13 cellular contexts compared by ENCODE assay signal in genomic region chr6:98880486-98880885, GRCh38. TPM values are rescaled to one million over a fixed set of nuclear protein-coding genes. Genes with fewer than 3 reads are reported as not detected.
DNase-seq lines count a peak whose midpoint lies in the region; ATAC-seq and TF ChIP-seq lines count a peak whose summit lies in the region.
"Had no signal": no experiment of that assay in that cellular context is flagged by ENCODE, and none has a peak within 500 bp of the region (broad histone marks: within the 10 kb centered on the region; RNA-seq: fewer than 3 reads in every experiment).

No MANE protein-coding gene starts in this region.

- H3K36me3 Mint-ChIP-seq in nephron progenitor cell (ENCODE audit: low read depth) = peaks cover 17% of the 10 kb centered on the region

- H3K9me3 ChIP-seq in DND-41 (ENCODE audit: insufficient read depth, low read length, severe bottlenecking) = no peaks in the 10 kb centered on the region

- TF ChIP-seq CTCF in DND-41 (IDR thresholded peaks at IDR 0.05; ENCODE audit: borderline replicate concordance, extremely low read depth, low read length, poor library complexity, severe bottlenecking) = no peak
- no peak for TF ChIP-seq CTCF in lower leg skin (IDR thresholded peaks at IDR 0.05)
- no peak for TF ChIP-seq CTCF in nephron progenitor cell (IDR thresholded peaks at IDR 0.05)

- TF ChIP-seq POLR2A in lower leg skin (IDR thresholded peaks at IDR 0.05) = no peak

- H3K4me1 Mint-ChIP-seq in nephron progenitor cell = peaks cover 11% of the 10 kb centered on the region

- H3K27ac Mint-ChIP-seq in nephron progenitor cell = no peak overlapping the region
- H3K27ac Mint-ChIP-seq: natural killer cell treated with Interleukin-12 subunit alpha and Interleukin-12 subunit beta and Interleukin-15 and Interleukin-18, amount 100 ng/mL, for 72 hours had no signal

- DNase-seq in DND-41 (peak; percentile 28), HuH-7 (ENCODE audit: low spot score) (peak; percentile 6), NCI-H82 treated with DMSO at 0.1 percent for 48 hours (lab: John Stamatoyannopoulos, UW; ENCODE audit: unreplicated experiment) (no peak), lower leg skin (ENCODE audit: low spot score in 2 of 2) (no peak), nephron progenitor cell (no peak), H7 (no peak)
- DNase-seq: activated CD8-positive, alpha-beta memory T cell treated with anti-CD3 and anti-CD28 coated beads, Interleukin-2, amount 50 U/mL, for 48 hours; C1 segment of cervical spinal cord had no signal

- no peak overlapping the region for H3K27ac ChIP-seq in DND-41 (ENCODE audit: low read length)
- H3K27ac ChIP-seq: coronary artery had no signal

- intact Hi-C loops in lower leg skin (cut with DNase I; ENCODE audit: low total_unique reads) = no loop called here

- no peak overlapping the region for H3K4me3 ChIP-seq in DND-41 (ENCODE audit: low read depth in 1 of 2, low read length in 2 of 2)
- H3K4me3 ChIP-seq in lower leg skin (ENCODE audit: low read depth, poor library complexity, severe bottlenecking) = no peak overlapping the region
- H3K4me3 ChIP-seq in H7 (ENCODE audit: insufficient read depth, low read depth, low read length) = no peak overlapping the region
- H3K4me3 ChIP-seq: coronary artery had no signal

- H3K36me3 ChIP-seq in DND-41 (ENCODE audit: insufficient read depth, low read length) (peaks cover 32% of the 10 kb centered on the region), H7 (replicated peaks; ENCODE audit: control insufficient read depth, insufficient read depth, low read length) (no peaks in the 10 kb centered on the region)

- H3K9me3 Mint-ChIP-seq in nephron progenitor cell = no peaks in the 10 kb centered on the region
- H3K9me3 Mint-ChIP-seq: natural killer cell treated with Interleukin-12 subunit alpha and Interleukin-12 subunit beta and Interleukin-15 and Interleukin-18, amount 100 ng/mL, for 72 hours had no signal

- no peak overlapping the region for H3K4me3 Mint-ChIP-seq in nephron progenitor cell
- H3K4me3 Mint-ChIP-seq: natural killer cell treated with Interleukin-12 subunit alpha and Interleukin-12 subunit beta and Interleukin-15 and Interleukin-18, amount 100 ng/mL, for 72 hours had no signal

- peak; percentile 97 for ATAC-seq in DND-41 (ENCODE audit: insufficient read depth, low read depth)
- ATAC-seq in GM19043 (IDR thresholded peaks at IDR 0.05; ENCODE audit: low read depth, unreplicated experiment) = peak; percentile 92
- ATAC-seq in HG02840 (IDR thresholded peaks at IDR 0.05; ENCODE audit: low FRiP score, unreplicated experiment) = peak; percentile 86
- ATAC-seq: natural killer cell treated with Interleukin-12 subunit alpha and Interleukin-12 subunit beta and Interleukin-15 and Interleukin-18, amount 100 ng/mL, for 72 hours; SK-N-SH treated with all-trans-retinoic acid at 6 μM for 48 hours had no signal

- no peak overlapping the region for H3K4me2 ChIP-seq in DND-41 (ENCODE audit: insufficient read depth, low read length)

- H3K27me3 ChIP-seq in DND-41 (ENCODE audit: insufficient read depth, low read length, poor library complexity) (no peaks in the 10 kb centered on the region), H7 (ENCODE audit: control insufficient read depth, insufficient read depth, low read length) (no peaks in the 10 kb centered on the region)

- H4K20me1 ChIP-seq in DND-41 (ENCODE audit: insufficient read depth, low read length) = no peaks in the 10 kb centered on the region

- no peaks in the 10 kb centered on the region for H3K79me2 ChIP-seq in DND-41 (ENCODE audit: insufficient read depth, low read length)

- H3K4me1 ChIP-seq in DND-41 (ENCODE audit: insufficient read depth, low read length) = no peaks in the 10 kb centered on the region

- H3K27me3 Mint-ChIP-seq in nephron progenitor cell (ENCODE audit: low read depth, poor library complexity) = no peaks in the 10 kb centered on the region
- H3K27me3 Mint-ChIP-seq: natural killer cell treated with Interleukin-12 subunit alpha and Interleukin-12 subunit beta and Interleukin-15 and Interleukin-18, amount 100 ng/mL, for 72 hours had no signal

- no peak overlapping the region for H2AFZ ChIP-seq in DND-41 (ENCODE audit: low read depth, low read length)

- H3K9ac ChIP-seq in DND-41 (ENCODE audit: low read depth, low read length) = no peak overlapping the region

RNA-seq across cellular contexts. Expression of gene POU3F2, which starts 46.1 kb away (rescaled TPM):
- total RNA-seq in lower leg skin = not detected
- 0.03 TPM in 1 of 2 replicates, not detected in the other for total RNA-seq in H7 (2014; rRNA removed; shearing (Covaris generic))
- total RNA-seq: natural killer cell treated with Interleukin-12 subunit alpha and Interleukin-12 subunit beta and Interleukin-15 and Interleukin-18, amount 100 ng/mL, for 72 hours had no signal

Comparison
In these comparisons a context has a peak if more than half of its experiments do, and no peak if none do; other contexts are left out.
1. DNase-seq: peak in DND-41 (single experiment) and HuH-7 (single experiment); none in NCI-H82 treated with DMSO at 0.1 percent for 48 hours (single experiment), lower leg skin (0 of 2), nephron progenitor cell (single experiment) and H7 (single experiment).
2. Peak in every context shown above with its lines, with median percentiles within 50 percentile points of each other: ATAC-seq.